In the genomic region with DNA sequence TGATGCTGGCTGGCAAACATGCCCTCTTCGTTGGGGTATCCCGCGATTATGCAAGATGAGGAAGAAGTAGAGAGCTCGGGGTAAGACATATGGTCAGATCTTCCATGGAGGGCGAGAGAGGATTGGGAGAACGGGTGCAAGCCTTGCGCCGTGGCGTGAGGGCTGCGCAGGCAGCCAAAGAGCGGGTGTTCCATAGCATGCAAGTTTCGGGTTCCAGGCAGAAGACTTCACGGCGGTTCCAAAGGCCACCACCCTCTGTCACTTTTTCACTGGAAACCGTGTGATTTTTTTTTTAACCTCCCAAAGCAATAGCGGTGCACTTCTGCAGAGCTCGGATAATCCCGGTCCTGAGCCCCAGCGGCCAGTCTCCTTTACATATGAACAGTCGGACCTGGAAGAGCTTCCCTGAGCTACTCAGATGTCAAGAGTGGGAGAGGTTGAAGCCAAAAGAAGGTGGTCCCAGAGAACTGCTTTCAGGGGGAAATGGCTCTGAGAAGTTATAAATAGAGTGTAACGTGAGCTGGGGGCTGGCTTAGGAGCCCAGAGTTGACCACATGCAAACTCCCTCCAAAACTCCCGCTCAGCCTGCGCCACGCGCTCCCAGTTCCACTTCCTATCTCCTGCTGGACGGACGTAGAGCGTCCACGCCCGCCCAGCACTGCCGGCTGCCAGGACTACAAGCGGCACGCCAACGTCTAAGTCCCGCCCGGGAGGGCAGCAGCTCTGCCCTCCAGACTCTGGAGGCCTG, we compare ENCODE assay signal across 7 cellular contexts. TPM values are rescaled to one million over a fixed set of nuclear protein-coding genes. Genes with fewer than 3 reads are reported as not detected.
DNase-seq lines count a peak whose midpoint lies in the region; FAIRE-seq and TF ChIP-seq lines count a peak whose summit lies in the region.

A gene (minus strand): TSS at position 475 of the 748 bp plus-strand sequence. CDS start 281 bp downstream, at position 194.

- H4K5ac ChIP-seq in mesendoderm (ENCODE audit: low read length) = no peak within 1 kb of the TSS

- WGBS in mesendoderm (ENCODE audit: extremely low coverage, insufficient coverage, low lambda C conversion rate) = no CpG with 5 or more reads among the region's 36 CpGs

- peak; percentile 69 for TF ChIP-seq POLR2A in endothelial cell of umbilical vein (IDR thresholded peaks at IDR 0.05; ENCODE audit: low read depth, low read length)

- no peak within 1 kb of the TSS for H2BK15ac ChIP-seq in mesendoderm (replicated peaks; ENCODE audit: low read depth)

- H3K4me1 ChIP-seq in endothelial cell of umbilical vein (ENCODE audit: control insufficient read depth, extremely low read depth, insufficient read depth, low read length) = peaks cover 22% of the 10 kb centered on the region
- peaks cover 10% of the 10 kb centered on the region for H3K4me1 ChIP-seq in mesendoderm (ENCODE audit: control insufficient read depth, low read depth, low read length)

- H2BK5ac ChIP-seq in mesendoderm (ENCODE audit: low read length) = no peak within 1 kb of the TSS

- CTCF ChIA-PET in endothelial cell of umbilical vein (lab: Charles Lee) = interaction anchor here (0.7 to 9.5 kb wide), 12 partner anchors 8 to 878 kb away, joined by 3 to 107 read pairs (median 4); no protein-coding TSS in a partner anchor

- no peaks in the 10 kb centered on the region for H3K36me3 ChIP-seq in endothelial cell of umbilical vein (ENCODE audit: control insufficient read depth in 2 of 2, extremely low read depth in 1 of 2, insufficient read depth in 2 of 2, low read length in 2 of 2)
- H3K36me3 ChIP-seq in mesendoderm (ENCODE audit: control insufficient read depth, insufficient read depth, low read length) = no peaks in the 10 kb centered on the region

- no peaks in the 10 kb centered on the region for H4K20me1 ChIP-seq in endothelial cell of umbilical vein (replicated peaks; ENCODE audit: control insufficient read depth, extremely low read depth, insufficient read depth, low read length)

- H3K36me3 Mint-ChIP-seq in type B pancreatic cell = no peaks in the 10 kb centered on the region

- H3K27me3 ChIP-seq in endothelial cell of umbilical vein (ENCODE audit: control insufficient read depth in 2 of 2, insufficient read depth in 2 of 2, low read length in 2 of 2) (no peaks in the 10 kb centered on the region), mesendoderm (ENCODE audit: insufficient read depth, low read length, poor library complexity) (peaks cover 29% of the 10 kb centered on the region)

- FAIRE-seq in endothelial cell of umbilical vein (lab: Jason Lieb, UNC) = peak; percentile 76

- H3K23ac ChIP-seq in mesendoderm (ENCODE audit: low read length) = no peak within 1 kb of the TSS

- peaks cover 29% of the 10 kb centered on the region for H3K4me1 Mint-ChIP-seq in type B pancreatic cell (ENCODE audit: unreplicated experiment)

- intact Hi-C loops in endothelial cell of umbilical vein (cut with micrococcal nuclease) = loop anchor here (1.0 to 10.0 kb wide), 17 partner anchors 24 to 1702 kb away; a partner anchor contains a TSS

- no peaks in the 10 kb centered on the region for H3K9me3 Mint-ChIP-seq in type B pancreatic cell

- POLR2A ChIA-PET in endothelial cell of umbilical vein (lab: Charles Lee) = interaction anchor here (0.6 to 0.9 kb wide), 2 partner anchors 23 to 85 kb away, joined by 4 to 5 read pairs; no protein-coding TSS in a partner anchor

- H3K9me3 ChIP-seq in endothelial cell of umbilical vein (replicated peaks; ENCODE audit: control insufficient read depth, insufficient read depth, low read length) = no peaks in the 10 kb centered on the region

- DNase-seq in NCI-H226 (peak; percentile 49), endothelial cell of umbilical vein (ENCODE audit: low read depth, low spot score) (peak; percentile 87), mesendoderm (peak; percentile 46), type B pancreatic cell (ENCODE audit: extremely low spot score, unreplicated experiment) (peak; percentile 77), hippocampal formation (lab: John Stamatoyannopoulos, UW) (no peak), NCI-H1694 treated with DMSO at 0.1 percent for 48 hours (lab: John Stamatoyannopoulos, UW) (no peak), SW 1271 (lab: John Stamatoyannopoulos, UW) (no peak)

- H3K4ac ChIP-seq in mesendoderm (ENCODE audit: low read depth, low read length) = no peak within 1 kb of the TSS

- peak within 1 kb of the TSS; percentile 98 for H3K4me2 ChIP-seq in endothelial cell of umbilical vein (ENCODE audit: insufficient read depth, low read length)
- peak within 1 kb of the TSS; percentile 48 for H3K4me2 ChIP-seq in mesendoderm (ENCODE audit: low read length)

- H3K27me3 Mint-ChIP-seq in type B pancreatic cell = peaks cover 82% of the 10 kb centered on the region

- no peak for TF ChIP-seq CTCF in endothelial cell of umbilical vein (IDR thresholded peaks at IDR 0.05; ENCODE audit: extremely low read depth in 1 of 2, insufficient read depth in 1 of 2, low read depth in 1 of 2, low read length in 2 of 2)
- TF ChIP-seq CTCF in type B pancreatic cell (conservative IDR thresholded peaks at IDR 0.05) = no peak

- H3K4me3 Mint-ChIP-seq in type B pancreatic cell = peak within 1 kb of the TSS; percentile 91

- H3K4me3 ChIP-seq in endothelial cell of umbilical vein (replicated peaks in 1 of 3; ENCODE audit: insufficient read depth in 1 of 3, low read depth in 1 of 3, low read length in 3 of 3) (peak within 1 kb of the TSS; percentile 61 to 95 (median 80)), mesendoderm (ENCODE audit: low read length) (no peak within 1 kb of the TSS)

- H3K9ac ChIP-seq in endothelial cell of umbilical vein (replicated peaks; ENCODE audit: extremely low read depth, insufficient read depth, low read length) (peak within 1 kb of the TSS; percentile 91), mesendoderm (ENCODE audit: low read length) (no peak within 1 kb of the TSS)

- no peak within 1 kb of the TSS for H3K18ac ChIP-seq in mesendoderm (ENCODE audit: low read length)

- no peaks in the 10 kb centered on the region for H3K79me1 ChIP-seq in mesendoderm (ENCODE audit: low read length)

- no peak within 1 kb of the TSS for H3K56ac ChIP-seq in mesendoderm (ENCODE audit: low read length)

- H2AFZ ChIP-seq in endothelial cell of umbilical vein (ENCODE audit: low read depth, low read length) = peak within 1 kb of the TSS; percentile 77

- TSS peak; percentile 55 for BruUV-seq in endothelial cell of umbilical vein (replicated peaks; lab: Mats Ljungman, UMichigan)

- H3K79me2 ChIP-seq in endothelial cell of umbilical vein (ENCODE audit: control insufficient read depth, insufficient read depth, low read length) (peaks cover 47% of the 10 kb centered on the region), mesendoderm (ENCODE audit: control insufficient read depth, insufficient read depth, low read length) (no peaks in the 10 kb centered on the region)

- peak within 1 kb of the TSS; percentile 47 for H3K27ac Mint-ChIP-seq in type B pancreatic cell

- dilution Hi-C loops in endothelial cell of umbilical vein (cut with MboI; ENCODE audit: extremely low pct_ligation_motif_present, low sequenced_read_pairs) = no loop called here

- no peak within 1 kb of the TSS for H4K8ac ChIP-seq in mesendoderm (ENCODE audit: low read depth, low read length)

- no peaks in the 10 kb centered on the region for H3K9me1 ChIP-seq in endothelial cell of umbilical vein (replicated peaks; ENCODE audit: control insufficient read depth, extremely low read depth, insufficient read depth, low read length)

- H2AK5ac ChIP-seq in mesendoderm (ENCODE audit: low read length) = no peak within 1 kb of the TSS

- no peak within 1 kb of the TSS for H2BK120ac ChIP-seq in mesendoderm (ENCODE audit: low read depth, low read length)

- H3K27ac ChIP-seq in endothelial cell of umbilical vein (ENCODE audit: insufficient read depth, low read depth, low read length) (peak within 1 kb of the TSS; percentile 70), mesendoderm (ENCODE audit: low read depth, low read length) (no peak within 1 kb of the TSS)

TF ChIP-seq in endothelial cell of umbilical vein, 7 proteins besides CTCF, POLR2A, EP300 and RAD21:
- no peak for TF ChIP-seq GATA2 (IDR thresholded peaks at IDR 0.05; ENCODE audit: insufficient read depth, insufficient read length, low read depth, low read length)
- no peak for TF ChIP-seq EZH2 (IDR thresholded peaks at IDR 0.05; ENCODE audit: borderline replicate concordance, low read depth, low read length, severe bottlenecking)
- TF ChIP-seq, protein P1, sequence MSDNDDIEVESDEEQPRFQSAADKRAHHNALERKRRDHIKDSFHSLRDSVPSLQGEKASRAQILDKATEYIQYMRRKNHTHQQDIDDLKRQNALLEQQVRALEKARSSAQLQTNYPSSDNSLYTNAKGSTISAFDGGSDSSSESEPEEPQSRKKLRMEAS (IDR thresholded peaks at IDR 0.05; ENCODE audit: insufficient read depth, insufficient read length) = peak; percentile 94
- TF ChIP-seq MYC (IDR thresholded peaks at IDR 0.05; ENCODE audit: low read depth, low read length) = peak; percentile 85
- no peak for TF ChIP-seq JUN (IDR thresholded peaks at IDR 0.05; ENCODE audit: borderline replicate concordance, insufficient read depth, insufficient read length, low read depth)
- TF ChIP-seq FOS (IDR thresholded peaks at IDR 0.05; ENCODE audit: borderline replicate concordance, insufficient read depth, low read length) = no peak
- TF ChIP-seq POLR2AphosphoS5 (IDR thresholded peaks at IDR 0.05; ENCODE audit: insufficient read depth, low read depth, low read length) = peak; percentile 64

RNA-seq across cellular contexts. Expression of the gene that starts here (rescaled TPM):
- total RNA-seq in endothelial cell of umbilical vein (45.1 and 47.8 TPM in 2 replicates), type B pancreatic cell (ENCODE audit: low replicate concordance) (3.0 TPM in 1 of 2 replicates, not detected in the other)
- 10.2 and 11.6 TPM in 2 replicates for polyA plus RNA-seq in endothelial cell of umbilical vein
- 10.6 and 11.0 TPM in 2 replicates for polyA plus RNA-seq in endothelial cell of umbilical vein (2011; cell fraction: cytosol; rRNA removed)
- 12.7 and 13.2 TPM in 2 replicates for polyA plus RNA-seq in endothelial cell of umbilical vein (2011; cell fraction: nucleus; rRNA removed)
- 10.5 and 17.2 TPM in 2 replicates for polyA plus RNA-seq in endothelial cell of umbilical vein (2012)
- 11.3 and 11.4 TPM in 2 replicates for polyA minus RNA-seq in endothelial cell of umbilical vein
- polyA minus RNA-seq in endothelial cell of umbilical vein (2011; cell fraction: cytosol; rRNA and poly(A)+ RNA removed) = not detected
- polyA minus RNA-seq in endothelial cell of umbilical vein (2011; cell fraction: nucleus; rRNA and poly(A)+ RNA removed) = 21.7 and 30.8 TPM in 2 replicates
- not detected for polyA plus RNA-seq in mesendoderm (2013, experiment 1 of 2)
- polyA plus RNA-seq in mesendoderm (2013, experiment 2 of 2) = not detected

Comparison
In these comparisons a context has a peak if more than half of its experiments do, and no peak if none do; other contexts are left out.
1. RNA of the gene that starts here (total RNA-seq): 45.1 to 47.8 TPM in endothelial cell of umbilical vein; 3.0 TPM in type B pancreatic cell; every median in the first group is over 10 times any median in the second.
2. DNase-seq: peak in NCI-H226 (single experiment), endothelial cell of umbilical vein (single experiment), mesendoderm (single experiment) and type B pancreatic cell (single experiment); none in hippocampal formation (0 of 2), NCI-H1694 treated with DMSO at 0.1 percent for 48 hours (single experiment) and SW 1271 (0 of 2).